Comparison of ENCODE assay signal across 12 cellular contexts in genomic region chr1:1229770-1230169, GRCh38. TPM values are rescaled to one million over a fixed set of nuclear protein-coding genes. Genes with fewer than 3 reads are reported as not detected.
DNase-seq lines count a peak whose midpoint lies in the region; TF ChIP-seq lines count a peak whose summit lies in the region.
"Had no signal": no experiment of that assay in that cellular context is flagged by ENCODE, and none has a peak within 500 bp of the region (broad histone marks: within the 10 kb centered on the region; RNA-seq: fewer than 3 reads in every experiment).

No MANE protein-coding gene starts in this region.

- H3K9me3 ChIP-seq in smooth muscle cell (replicated peaks; ENCODE audit: low read depth) (no peaks in the 10 kb centered on the region), testis (no peaks in the 10 kb centered on the region)

- no peak for DNase-seq in activated T-cell treated with anti-CD3 and anti-CD28 coated beads, Interleukin-2, amount 50 U/mL, for 24 hours
- DNase-seq in activated T-cell treated with anti-CD3 and anti-CD28 coated beads for 4 hours (no peak), RWPE1 (ENCODE audit: low spot score) (no peak), endothelial cell (ENCODE audit: low spot score) (no peak), smooth muscle cell (lab: John Stamatoyannopoulos, UW; ENCODE audit: unreplicated experiment) (no peak), testis (no peak), dermis blood vessel endothelial cell (no peak), NAMALWA (ENCODE audit: low spot score) (no peak)
- DNase-seq: activated CD4-positive, alpha-beta T cell treated with anti-CD3 and anti-CD28 coated beads, Interleukin-2, amount 50 U/mL, for 48 hours; MM.1S; NCI-H524 treated with DMSO at 0.1 percent for 48 hours had no signal

- POLR2A ChIA-PET in RWPE1 (lab: Yijun Ruan, JAX; ENCODE audit: low non-redundant PET): no interaction called here

- H3K9ac ChIP-seq in smooth muscle cell (ENCODE audit: low read depth): no peak overlapping the region

- CTCF ChIA-PET in RWPE1 (lab: Yijun Ruan, JAX): interaction anchor here (2.2 kb wide), 1 partner anchor 107 kb away, joined by 14 read pairs; no protein-coding TSS in a partner anchor

- H3K79me2 ChIP-seq in smooth muscle cell (ENCODE audit: low read depth): peaks cover 71% of the 10 kb centered on the region

- H3K4me1 ChIP-seq in smooth muscle cell (ENCODE audit: low read depth): peaks cover 7% of the 10 kb centered on the region
- H3K4me1 ChIP-seq in testis: peaks cover 18% of the 10 kb centered on the region

- H3K4me3 Mint-ChIP-seq in activated T-cell treated with anti-CD3 and anti-CD28 coated beads, Interleukin-2, amount 50 U/mL, for 24 hours: peak overlapping the region; percentile 94
- peak overlapping the region; percentile 60 for H3K4me3 Mint-ChIP-seq in endothelial cell (ENCODE audit: unreplicated experiment)

- WGBS in smooth muscle cell (ENCODE audit: low lambda C conversion rate): 95% methylated on average over 19 of the region's 19 CpGs
- WGBS in testis, 2 donors: 86 to 92% methylated on average over 16 to 19 of the region's 19 CpGs

- H3K4me3 ChIP-seq in smooth muscle cell (no peak overlapping the region), testis (no peak overlapping the region)

- peaks cover 56% of the 10 kb centered on the region for H4K20me1 ChIP-seq in smooth muscle cell (ENCODE audit: low read depth)

- H3K36me3 ChIP-seq in smooth muscle cell (ENCODE audit: low read depth) (no peaks in the 10 kb centered on the region), testis (ENCODE audit: low read depth, missing control alignments) (no peaks in the 10 kb centered on the region)

- peaks cover 45% of the 10 kb centered on the region for H3K4me1 Mint-ChIP-seq in activated T-cell treated with anti-CD3 and anti-CD28 coated beads, Interleukin-2, amount 50 U/mL, for 24 hours (ENCODE audit: low read depth)
- peaks cover 26% of the 10 kb centered on the region for H3K4me1 Mint-ChIP-seq in endothelial cell (ENCODE audit: unreplicated experiment)

- peak overlapping the region; percentile 87 for H3K4me2 ChIP-seq in smooth muscle cell

- H3K27ac ChIP-seq in RWPE1 (peak overlapping the region; percentile 81), smooth muscle cell (ENCODE audit: low read depth) (no peak overlapping the region), testis (no peak overlapping the region)

- intact Hi-C loops in testis (cut with DNase I; ENCODE audit: low total_unique reads): no loop called here

- peak overlapping the region; percentile 94 for H3K27ac Mint-ChIP-seq in activated T-cell treated with anti-CD3 and anti-CD28 coated beads, Interleukin-2, amount 50 U/mL, for 24 hours
- no peak overlapping the region for H3K27ac Mint-ChIP-seq in endothelial cell (ENCODE audit: unreplicated experiment)

- H3K27me3 ChIP-seq in smooth muscle cell (ENCODE audit: low read depth): no peaks in the 10 kb centered on the region
- H3K27me3 ChIP-seq in testis: no peaks in the 10 kb centered on the region

- H3K9me3 Mint-ChIP-seq in activated T-cell treated with anti-CD3 and anti-CD28 coated beads, Interleukin-2, amount 50 U/mL, for 24 hours: no peaks in the 10 kb centered on the region
- no peaks in the 10 kb centered on the region for H3K9me3 Mint-ChIP-seq in endothelial cell (ENCODE audit: unreplicated experiment)

- no peak overlapping the region for H2AFZ ChIP-seq in smooth muscle cell (ENCODE audit: low read depth)

- no peaks in the 10 kb centered on the region for H3K27me3 Mint-ChIP-seq in activated T-cell treated with anti-CD3 and anti-CD28 coated beads, Interleukin-2, amount 50 U/mL, for 24 hours
- peaks cover 15% of the 10 kb centered on the region for H3K27me3 Mint-ChIP-seq in endothelial cell (ENCODE audit: unreplicated experiment)

- TF ChIP-seq CTCF in RWPE1 (conservative IDR thresholded peaks at IDR 0.05; ENCODE audit: low read depth) (no peak), endothelial cell (IDR thresholded peaks at IDR 0.05; ENCODE audit: unreplicated experiment) (no peak), smooth muscle cell (IDR thresholded peaks at IDR 0.05; ENCODE audit: borderline replicate concordance, insufficient read depth, poor library complexity, severe bottlenecking) (no peak), testis (IDR thresholded peaks at IDR 0.05) (no peak)

- no peaks in the 10 kb centered on the region for H3F3A ChIP-seq in smooth muscle cell (ENCODE audit: low read depth)

- H3K36me3 Mint-ChIP-seq in activated T-cell treated with anti-CD3 and anti-CD28 coated beads, Interleukin-2, amount 50 U/mL, for 24 hours (ENCODE audit: low read depth): peaks cover 74% of the 10 kb centered on the region
- H3K36me3 Mint-ChIP-seq in endothelial cell (ENCODE audit: low read depth, unreplicated experiment): peaks cover 19% of the 10 kb centered on the region

- no peak for TF ChIP-seq POLR2A in testis (IDR thresholded peaks at IDR 0.05)

RNA-seq across cellular contexts. Expression of gene SDF4, which starts 2.0 kb away (rescaled TPM):
- total RNA-seq in endothelial cell (ENCODE audit: unreplicated experiment) (130 TPM), smooth muscle cell (75.0 and 94.9 TPM in 2 replicates), testis (100 to 1,000 TPM; 146 to 158 TPM), dermis blood vessel endothelial cell (122 and 160 TPM in 2 replicates)
- polyA plus RNA-seq in smooth muscle cell (263 TPM in 2 replicates), testis (ENCODE audit: insufficient read depth, low read depth, low replicate concordance) (167 TPM)

RNA-seq across cellular contexts. Expression of gene B3GALT6, which starts 2.3 kb away (rescaled TPM):
- total RNA-seq in endothelial cell (ENCODE audit: unreplicated experiment): 43.2 TPM
- total RNA-seq in smooth muscle cell: 12.9 and 15.0 TPM in 2 replicates
- 33.2 and 39.3 TPM in 2 replicates for polyA plus RNA-seq in smooth muscle cell
- total RNA-seq in testis: 10 to 100 TPM; 26.1 to 37.3 TPM
- 8.5 TPM for polyA plus RNA-seq in testis (ENCODE audit: insufficient read depth, low read depth, low replicate concordance)
- 36.1 and 46.6 TPM in 2 replicates for total RNA-seq in dermis blood vessel endothelial cell

RNA-seq across cellular contexts. Expression of gene TNFRSF4, which starts 15.8 kb away (rescaled TPM):
- total RNA-seq in endothelial cell (ENCODE audit: unreplicated experiment): 0.80 TPM
- total RNA-seq in smooth muscle cell: 0.54 TPM in 1 of 2 replicates, not detected in the other
- 0.79 TPM in 1 of 2 replicates, not detected in the other for polyA plus RNA-seq in smooth muscle cell
- total RNA-seq in testis: 1 to 10 TPM in 1 of 2 donors, under 1 TPM in 1; 0.87 to 1.4 TPM
- 0.80 TPM for polyA plus RNA-seq in testis (ENCODE audit: insufficient read depth, low read depth, low replicate concordance)
- 1.8 and 4.8 TPM in 2 replicates for total RNA-seq in dermis blood vessel endothelial cell
- total RNA-seq: bronchial epithelial cell had no signal

RNA-seq across cellular contexts. Expression of gene C1QTNF12, which starts 16.8 kb away (rescaled TPM):
- total RNA-seq in endothelial cell (ENCODE audit: unreplicated experiment) (0.69 TPM), smooth muscle cell (1.8 and 1.9 TPM in 2 replicates), testis (1 to 10 TPM; 4.7 to 7.7 TPM), dermis blood vessel endothelial cell (0.17 and 0.56 TPM in 2 replicates)
- polyA plus RNA-seq in smooth muscle cell (5.4 and 12.3 TPM in 2 replicates), testis (ENCODE audit: insufficient read depth, low read depth, low replicate concordance) (2.7 TPM)

RNA-seq across cellular contexts. Expression of gene TNFRSF18, which starts 23.4 kb away (rescaled TPM):
- total RNA-seq in endothelial cell (ENCODE audit: unreplicated experiment): not detected
- 1.9 and 4.8 TPM in 2 replicates for total RNA-seq in smooth muscle cell
- polyA plus RNA-seq in smooth muscle cell: 12.2 and 15.8 TPM in 2 replicates
- not detected for total RNA-seq in testis
- 0.67 TPM for polyA plus RNA-seq in testis (ENCODE audit: insufficient read depth, low read depth, low replicate concordance)
- total RNA-seq in dermis blood vessel endothelial cell: 1.0 TPM in 1 of 2 replicates, not detected in the other
- total RNA-seq: bronchial epithelial cell had no signal
